Comparison of ENCODE assay signal across 1 cellular context in genomic region chr4:77844363-77844762, GRCh38.
TF ChIP-seq lines count a peak whose summit lies in the region.

No MANE protein-coding gene starts in this region.

TF ChIP-seq in K562, 482 proteins besides CTCF, POLR2A, EP300 and RAD21 (continued from another document):
- TF ChIP-seq HNRNPK (IDR thresholded peaks at IDR 0.05; ENCODE audit: low read depth, low read length, poor library complexity, severe bottlenecking) (no peak), CHD7 (IDR thresholded peaks at IDR 0.05; ENCODE audit: low read depth, low read length) (no peak), ELK1 (CRISPR knock-in tag; IDR thresholded peaks at IDR 0.05) (no peak), NFYB (IDR thresholded peaks at IDR 0.05; ENCODE audit: extremely low read depth, insufficient read length) (no peak), ID3 (CRISPR knock-in tag; IDR thresholded peaks at IDR 0.05) (no peak), ID3 (tag; IDR thresholded peaks at IDR 0.05) (no peak), BCOR (IDR thresholded peaks at IDR 0.05) (peak; percentile 60; the same call in 1 of the 2 replicates), AFF4 (CRISPR knock-in tag; IDR thresholded peaks at IDR 0.05) (no peak), ZNF407 (IDR thresholded peaks at IDR 0.05; ENCODE audit: low read depth) (no peak), SMARCE1 (IDR thresholded peaks at IDR 0.05) (no peak), ZNF584 (CRISPR knock-in tag; IDR thresholded peaks at IDR 0.05; ENCODE audit: low read depth) (no peak), ZNF263 (CRISPR knock-in tag; IDR thresholded peaks at IDR 0.05; ENCODE audit: borderline replicate concordance) (no peak), GTF2A2 (tag; IDR thresholded peaks at IDR 0.05) (no peak)
